Comparison of ENCODE assay signal across 24 cellular contexts in the genomic region with DNA sequence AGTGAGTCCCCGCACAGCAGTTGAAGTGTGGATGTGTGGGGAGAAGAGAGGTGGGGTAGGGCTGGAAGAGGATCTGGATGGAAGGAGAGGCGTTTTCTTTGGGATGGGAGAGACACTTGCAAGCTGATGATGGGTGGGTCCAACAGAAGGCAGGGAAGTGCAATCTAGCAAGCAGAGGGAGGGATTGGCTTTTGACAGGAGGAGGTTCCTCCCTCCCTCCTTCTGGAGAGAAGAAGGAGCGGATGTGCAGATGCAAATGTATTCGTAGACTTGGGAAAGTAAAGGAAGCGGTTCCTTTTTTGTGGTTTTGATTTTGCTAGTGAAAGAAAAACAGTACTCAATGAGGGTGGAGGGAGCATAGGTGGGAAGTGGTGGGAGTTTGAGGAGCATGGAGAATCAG. TPM values are rescaled to one million over a fixed set of nuclear protein-coding genes. Genes with fewer than 3 reads are reported as not detected.
DNase-seq lines count a peak whose midpoint lies in the region; ATAC-seq and TF ChIP-seq lines count a peak whose summit lies in the region.
"Had no signal": no experiment of that assay in that cellular context is flagged by ENCODE, and none has a peak within 500 bp of the region (broad histone marks: within the 10 kb centered on the region; RNA-seq: fewer than 3 reads in every experiment).

No MANE protein-coding gene starts in this region.

- peak overlapping the region; percentile 42 for H3K4me3 Mint-ChIP-seq in activated naive CD4-positive, alpha-beta T cell treated with anti-CD3 and anti-CD28 coated beads, Interleukin-2, amount 50 U/mL, for 24 hours
- no peak overlapping the region for H3K4me3 Mint-ChIP-seq in natural killer cell
- H3K4me3 Mint-ChIP-seq: endodermal cell; HFFc6; nephron progenitor cell; stimulated activated effector memory CD8-positive, alpha-beta T cell treated with anti-CD3 and anti-CD28 coated beads, Interleukin-12 subunit alpha, Interleukin-12 subunit beta, amount 100 ng/mL, for 72 hours had no signal

- intact Hi-C loops in natural killer cell (cut with micrococcal nuclease): no loop called here

- DNase-seq in activated naive CD4-positive, alpha-beta T cell (lab: John Stamatoyannopoulos, UW): no peak
- DNase-seq in KBM-7 (peak; percentile 72), SIG-M5 (lab: John Stamatoyannopoulos, UW) (peak; percentile 40), natural killer cell (no peak)
- DNase-seq: ACHN; activated CD4-positive, alpha-beta T cell treated with anti-CD3 and anti-CD28 coated beads for 1 hour; activated gamma-delta T cell; activated T-cell treated with anti-CD3 and anti-CD28 coated beads, Interleukin-2, amount 50 U/mL, for 1 hour; HFFc6; islet precursor cell; left ventricle myocardium superior; midbrain; NCI-H1694; NCI-H2171 treated with DMSO at 0.1 percent for 48 hours; NCI-H524; nephron progenitor cell; pancreas; spleen; stimulated activated CD4-positive, alpha-beta T cell treated with anti-CD3 and anti-CD28 coated beads, Interleukin-2, amount 100 ng/mL, for 48 hours had no signal

- no peaks in the 10 kb centered on the region for H3K36me3 Mint-ChIP-seq in activated naive CD4-positive, alpha-beta T cell treated with anti-CD3 and anti-CD28 coated beads, Interleukin-2, amount 50 U/mL, for 24 hours
- H3K36me3 Mint-ChIP-seq in natural killer cell: no peaks in the 10 kb centered on the region
- H3K36me3 Mint-ChIP-seq: stimulated activated effector memory CD8-positive, alpha-beta T cell treated with anti-CD3 and anti-CD28 coated beads, Interleukin-12 subunit alpha, Interleukin-12 subunit beta, amount 100 ng/mL, for 72 hours had no signal

- H3K9me3 Mint-ChIP-seq in activated naive CD4-positive, alpha-beta T cell treated with anti-CD3 and anti-CD28 coated beads, Interleukin-2, amount 50 U/mL, for 24 hours: no peaks in the 10 kb centered on the region
- no peaks in the 10 kb centered on the region for H3K9me3 Mint-ChIP-seq in natural killer cell
- H3K9me3 Mint-ChIP-seq: endodermal cell; HFFc6; nephron progenitor cell; stimulated activated effector memory CD8-positive, alpha-beta T cell treated with anti-CD3 and anti-CD28 coated beads, Interleukin-12 subunit alpha, Interleukin-12 subunit beta, amount 100 ng/mL, for 72 hours had no signal

- no peak for ATAC-seq in HG03139 (IDR thresholded peaks at IDR 0.05; ENCODE audit: unreplicated experiment)
- ATAC-seq in HG02588 (IDR thresholded peaks at IDR 0.05; ENCODE audit: unreplicated experiment): no peak
- no peak for ATAC-seq in natural killer cell
- ATAC-seq: left ventricle myocardium superior; pancreas; stimulated activated effector memory CD8-positive, alpha-beta T cell treated with anti-CD3 and anti-CD28 coated beads, Interleukin-12 subunit alpha, Interleukin-12 subunit beta, amount 100 ng/mL, for 72 hours had no signal

- in situ Hi-C loops in KBM-7 (cut with MboI; ENCODE audit: low pct_unique_long_range_greater_than_20kb, low sequenced_read_pairs): no loop called here

- TF ChIP-seq CTCF in natural killer cell (IDR thresholded peaks at IDR 0.05): no peak

- no peaks in the 10 kb centered on the region for H3K27me3 Mint-ChIP-seq in activated naive CD4-positive, alpha-beta T cell treated with anti-CD3 and anti-CD28 coated beads, Interleukin-2, amount 50 U/mL, for 24 hours
- peaks cover 28 to 46% of the 10 kb centered on the region in 2 donors for H3K27me3 Mint-ChIP-seq in natural killer cell (ENCODE audit: low read depth in 2 of 2)

- H3K27ac Mint-ChIP-seq in activated naive CD4-positive, alpha-beta T cell treated with anti-CD3 and anti-CD28 coated beads, Interleukin-2, amount 50 U/mL, for 24 hours: no peak overlapping the region
- H3K27ac Mint-ChIP-seq in natural killer cell: no peak overlapping the region
- H3K27ac Mint-ChIP-seq: endodermal cell; HFFc6; nephron progenitor cell; stimulated activated effector memory CD8-positive, alpha-beta T cell treated with anti-CD3 and anti-CD28 coated beads, Interleukin-12 subunit alpha, Interleukin-12 subunit beta, amount 100 ng/mL, for 72 hours had no signal

- H3K4me1 Mint-ChIP-seq in activated naive CD4-positive, alpha-beta T cell treated with anti-CD3 and anti-CD28 coated beads, Interleukin-2, amount 50 U/mL, for 24 hours: peaks cover 36% of the 10 kb centered on the region
- peaks cover 0 to 8% of the 10 kb centered on the region in 2 donors for H3K4me1 Mint-ChIP-seq in natural killer cell

RNA-seq across cellular contexts. Expression of a gene that starts 48.9 kb away (rescaled TPM):
- not detected for total RNA-seq in natural killer cell

Comparison
In these comparisons a context has a peak if more than half of its experiments do, and no peak if none do; other contexts are left out.
1. DNase-seq: peak in KBM-7 (single experiment) and SIG-M5 (single experiment); none in activated naive CD4-positive, alpha-beta T cell (0 of 4) and natural killer cell (single experiment).